ENCODE assay signal across 13 cellular contexts in genomic region chr12:75878382-75878720, GRCh38.
DNase-seq lines count a peak whose midpoint lies in the region; ATAC-seq, FAIRE-seq and TF ChIP-seq lines count a peak whose summit lies in the region.
"Had no signal": no experiment of that assay in that cellular context is flagged by ENCODE, and none has a peak within 500 bp of the region (broad histone marks: within the 10 kb centered on the region; RNA-seq: fewer than 3 reads in every experiment).

No MANE protein-coding gene starts in this region.

- H3K9me3 ChIP-seq in HUES6 (ENCODE audit: control insufficient read depth, insufficient read depth, low read depth, low read length) (no peaks in the 10 kb centered on the region), kidney (ENCODE audit: control insufficient read depth in 1 of 2, low read length in 2 of 2) (no peaks in the 10 kb centered on the region), SK-N-SH (no peaks in the 10 kb centered on the region)

- no peak for FAIRE-seq in kidney (lab: Jason Lieb, UNC)

- H3K4me1 ChIP-seq in HUES6 (ENCODE audit: control insufficient read depth, insufficient read depth, low read length) (peaks cover 41% of the 10 kb centered on the region), kidney (ENCODE audit: control insufficient read depth in 1 of 2, insufficient read depth in 1 of 2, low read depth in 1 of 2, low read length in 2 of 2) (peaks cover 2 to 5% of the 10 kb centered on the region in 2 donors), SK-N-SH (ENCODE audit: control insufficient read depth in 1 of 2, insufficient read depth in 2 of 2, low read depth in 1 of 2, low read length in 1 of 2) (no peaks in the 10 kb centered on the region; a peak in 1 of 4 replicates)

- POLR2A ChIA-PET in SK-N-SH (lab: Yijun Ruan, JAX), result no interaction called here

- TF ChIP-seq EP300 in SK-N-SH (IDR thresholded peaks at IDR 0.05; ENCODE audit: borderline replicate concordance in 1 of 2, low read depth in 1 of 2, low read length in 1 of 2), result no peak

- WGBS in SK-N-SH (ENCODE audit: low lambda C conversion rate), result 97% methylated on average over 5 of the region's 5 CpGs

- DNase-seq in brain pericyte (ENCODE audit: low read depth, low spot score) (peak; percentile 49), kidney (no peak), retinal pigment epithelial cell (ENCODE audit: low read depth) (peak; percentile 90), SK-N-SH (no peak), NCI-H345 (lab: John Stamatoyannopoulos, UW) (no peak)
- DNase-seq: activated CD8-positive, alpha-beta T cell treated with anti-CD3 and anti-CD28 coated beads, Interleukin-2, amount 10 ng/mL, durations not matched to agents 7 days and 5 days; activated naive CD4-positive, alpha-beta T cell; CD4-positive, CD25-positive, alpha-beta regulatory T cell; natural killer cell; stimulated activated naive B cell treated with anti-CD40 and anti-IgM and Interleukin-4, amounts not matched to agents 10 μg/mL and 1 μg/mL and 100 μg/mL, for 72 hours had no signal

- CTCF ChIA-PET in SK-N-SH (lab: Yijun Ruan, JAX), result interaction anchor here (1.0 kb wide), 1 partner anchor 10 kb away, joined by 3 read pairs; no protein-coding TSS in a partner anchor

- no peaks in the 10 kb centered on the region for H3K9me2 ChIP-seq in SK-N-SH

- ATAC-seq in GM21390 (IDR thresholded peaks at IDR 0.05; ENCODE audit: unreplicated experiment) (no peak), GM18519 (IDR thresholded peaks at IDR 0.05; ENCODE audit: low FRiP score, unreplicated experiment) (no peak)
- ATAC-seq: activated CD8-positive, alpha-beta T cell treated with anti-CD3 and anti-CD28 coated beads, Interleukin-2, amount 10 ng/mL, durations not matched to agents 7 days and 5 days; natural killer cell; stimulated activated naive B cell treated with anti-CD40 and anti-IgM and Interleukin-4, amounts not matched to agents 10 μg/mL and 1 μg/mL and 100 μg/mL, for 72 hours had no signal

- intact Hi-C loops in kidney (cut with DNase I), result no loop called here

- H3K27ac ChIP-seq in HUES6 (ENCODE audit: low read depth, low read length), result peak overlapping the region; percentile 54; the same call in 1 of the 2 replicates
- no peak overlapping the region for H3K27ac ChIP-seq in kidney (ENCODE audit: low read depth in 2 of 2, low read length in 2 of 2)
- H3K27ac ChIP-seq in SK-N-SH (ENCODE audit: low read depth in 2 of 2, low read length in 1 of 2), result no peak overlapping the region

- H3K79me2 ChIP-seq in SK-N-SH (ENCODE audit: insufficient read depth), result no peaks in the 10 kb centered on the region

- no peak overlapping the region for H3K4me2 ChIP-seq in SK-N-SH

- H3K9ac ChIP-seq in HUES6 (ENCODE audit: low read length) (no peak overlapping the region), kidney (ENCODE audit: low read length in 2 of 2) (no peak overlapping the region), SK-N-SH (no peak overlapping the region)

- H4K20me1 ChIP-seq in SK-N-SH (ENCODE audit: insufficient read depth), result no peaks in the 10 kb centered on the region

- TF ChIP-seq CTCF in kidney (IDR thresholded peaks at IDR 0.05; ENCODE audit: borderline replicate concordance, extremely low read depth, insufficient read depth), result no peak
- no peak for TF ChIP-seq CTCF in retinal pigment epithelial cell (conservative IDR thresholded peaks at IDR 0.05; ENCODE audit: low read depth, low read length)
- no peak for TF ChIP-seq CTCF in SK-N-SH (IDR thresholded peaks at IDR 0.05)

- H3K4me3 ChIP-seq in HUES6 (ENCODE audit: low read depth, low read length) (no peak overlapping the region), kidney (ENCODE audit: low read length in 2 of 2) (peak overlapping the region; percentile 39 to 40), retinal pigment epithelial cell (ENCODE audit: low read length) (peak overlapping the region; percentile 22), SK-N-SH (ENCODE audit: low read depth in 2 of 2, low read length in 1 of 2) (no peak overlapping the region)

- no peaks in the 10 kb centered on the region for H3F3A ChIP-seq in SK-N-SH (replicated peaks; ENCODE audit: insufficient read depth)

- H3K27me3 ChIP-seq in HUES6 (ENCODE audit: control insufficient read depth, insufficient read depth, low read length) (no peaks in the 10 kb centered on the region), SK-N-SH (ENCODE audit: insufficient read depth) (no peaks in the 10 kb centered on the region)

- H3K36me3 ChIP-seq in HUES6 (ENCODE audit: control insufficient read depth, insufficient read depth, low read length) (no peaks in the 10 kb centered on the region), kidney (ENCODE audit: control insufficient read depth in 1 of 2, insufficient read depth in 2 of 2, low read length in 2 of 2) (no peaks in the 10 kb centered on the region), SK-N-SH (replicated peaks in 1 of 2; ENCODE audit: control insufficient read depth in 1 of 2, insufficient read depth in 2 of 2, low read length in 1 of 2) (no peaks in the 10 kb centered on the region)

- H2AFZ ChIP-seq in SK-N-SH (ENCODE audit: low read depth), result no peak overlapping the region

- TF ChIP-seq RAD21 in SK-N-SH (IDR thresholded peaks at IDR 0.05; ENCODE audit: low read length), result no peak

TF ChIP-seq in SK-N-SH, 30 proteins besides CTCF, POLR2A, EP300 and RAD21:
- TF ChIP-seq FOXJ3 (CRISPR knock-in tag; IDR thresholded peaks at IDR 0.05), result no peak
- no peak for TF ChIP-seq NFIC (IDR thresholded peaks at IDR 0.05; ENCODE audit: borderline replicate concordance)
- TF ChIP-seq PBX3 (IDR thresholded peaks at IDR 0.05), result no peak
- no peak for TF ChIP-seq MXI1 (IDR thresholded peaks at IDR 0.05; ENCODE audit: low read depth, low read length)
- no peak for TF ChIP-seq EZH2phosphoT487 (IDR thresholded peaks at IDR 0.05; ENCODE audit: borderline replicate concordance, low read depth)
- no peak for TF ChIP-seq ZBTB33 (IDR thresholded peaks at IDR 0.05; ENCODE audit: borderline replicate concordance, low read depth)
- no peak for TF ChIP-seq CHD2 (IDR thresholded peaks at IDR 0.05; ENCODE audit: low read length, partially characterized antibody)
- TF ChIP-seq POLR2AphosphoS5 (IDR thresholded peaks at IDR 0.05; ENCODE audit: low read depth, low read length), result no peak
- no peak for TF ChIP-seq FOSL2 (IDR thresholded peaks at IDR 0.05; ENCODE audit: borderline replicate concordance, low read depth)
- TF ChIP-seq GATA2 (CRISPR knock-in tag; IDR thresholded peaks at IDR 0.05), result no peak
- no peak for TF ChIP-seq YY1 (IDR thresholded peaks at IDR 0.05; ENCODE audit: low read depth)

Comparison
In these comparisons a context has a peak if more than half of its experiments do, and no peak if none do; other contexts are left out.
1. H3K4me3 ChIP-seq: peak in kidney (2 of 2) and retinal pigment epithelial cell (single experiment); none in HUES6 (single experiment) and SK-N-SH (0 of 2).
2. DNase-seq: peak in brain pericyte (single experiment) and retinal pigment epithelial cell (single experiment); none in kidney (single experiment), SK-N-SH (single experiment) and NCI-H345 (single experiment).